In the genomic region with DNA sequence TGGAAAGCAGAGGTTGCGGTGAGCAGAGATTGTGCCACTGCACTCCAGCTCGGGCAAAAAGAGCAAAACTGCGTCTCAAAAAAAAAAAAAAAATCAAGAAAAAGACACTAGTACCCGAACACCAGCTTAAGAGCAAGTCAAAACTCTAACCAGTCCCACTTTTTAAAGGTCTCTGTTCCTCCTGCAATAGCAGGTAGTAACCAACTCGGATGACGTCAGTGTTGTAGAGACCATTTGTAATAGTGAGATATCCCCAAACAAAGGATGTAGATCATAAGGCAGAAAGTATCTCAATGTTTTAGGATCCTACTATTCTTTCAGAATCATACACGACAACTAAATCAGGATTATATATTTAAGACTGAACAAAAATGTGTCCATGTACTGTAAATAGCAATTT, we compare ENCODE assay signal across 10 cellular contexts. TPM values are rescaled to one million over a fixed set of nuclear protein-coding genes. Genes with fewer than 3 reads are reported as not detected.
A peak's percentile ranks its signal among the peaks of the same experiment; 100 is the strongest.
DNase-seq lines count a peak whose midpoint lies in the region; ATAC-seq and TF ChIP-seq lines count a peak whose summit lies in the region.
"Had no signal": no experiment of that assay in that cellular context is flagged by ENCODE, and none has a peak within 500 bp of the region (broad histone marks: within the 10 kb centered on the region; RNA-seq: fewer than 3 reads in every experiment).

No MANE protein-coding gene starts in this region.

- H3K9me3 Mint-ChIP-seq in WTC11: no peaks in the 10 kb centered on the region

- no peak overlapping the region for H3K4ac ChIP-seq in IMR-90 (ENCODE audit: low read depth, low read length)

- no peak overlapping the region for H3K18ac ChIP-seq in IMR-90 (ENCODE audit: low read depth, low read length)

- 0 out of 2 replicates have a peak overlapping the region, but pooled peaks have one; percentile 44 for H3K14ac ChIP-seq in IMR-90 (replicated peaks; ENCODE audit: low read depth, low read length)

- no peak overlapping the region for H4K91ac ChIP-seq in IMR-90 (ENCODE audit: insufficient read depth, low read depth, low read length)

- TF ChIP-seq EP300 in ovary (IDR thresholded peaks at IDR 0.05): no peak

- peak overlapping the region; percentile 83 for H3K4me2 ChIP-seq in IMR-90 (ENCODE audit: low read depth, low read length)

- no peak overlapping the region for H2BK15ac ChIP-seq in IMR-90 (ENCODE audit: low read depth, low read length)

- H3K4me1 ChIP-seq in IMR-90 (ENCODE audit: control insufficient read depth, insufficient read depth, low read length) (0 out of 2 replicates have a peak, but pooled peaks cover 1% of the 10 kb centered on the region), ovary (ENCODE audit: insufficient read depth) (peaks cover 1% of the 10 kb centered on the region)

- no peak overlapping the region; the same call in 1 of the 2 replicates for H3K9ac ChIP-seq in IMR-90 (ENCODE audit: low read depth, low read length)

- TF ChIP-seq POLR2A in IMR-90 (IDR thresholded peaks at IDR 0.05; ENCODE audit: low read depth, low read length): no peak
- no peak for TF ChIP-seq POLR2A in ovary (IDR thresholded peaks at IDR 0.05)

- H2AFZ ChIP-seq in IMR-90 (replicated peaks; ENCODE audit: low read length, poor library complexity): no peak overlapping the region

- H3K27me3 Mint-ChIP-seq in WTC11 (ENCODE audit: low read depth): peaks cover 3% of the 10 kb centered on the region; the same call in 1 of the 2 replicates

- DNase-seq in COR-L47 (lab: John Stamatoyannopoulos, UW): peak; percentile 51
- DNase-seq in IMR-90: peak; percentile 52
- no peak for DNase-seq in WTC11 (ENCODE audit: low spot score)
- no peak for DNase-seq in kidney epithelial cell (ENCODE audit: low read depth)
- DNase-seq in nucleus accumbens (lab: John Stamatoyannopoulos, UW): no peak
- DNase-seq in SW 1271 (lab: John Stamatoyannopoulos, UW): no peak
- DNase-seq in ovary: no peak
- DNase-seq: stomach had no signal

- H3K27ac ChIP-seq in IMR-90 (ENCODE audit: insufficient read depth, low read length): no peak overlapping the region
- H3K27ac ChIP-seq in ovary: no peak overlapping the region
- H3K27ac ChIP-seq: prostate gland, stomach had no signal

- H3K4me1 Mint-ChIP-seq in WTC11: peaks cover 43% of the 10 kb centered on the region

- H3K36me3 Mint-ChIP-seq in WTC11: peaks cover 30% of the 10 kb centered on the region

- no peaks in the 10 kb centered on the region for H3K9me3 ChIP-seq in IMR-90 (ENCODE audit: control insufficient read depth, insufficient read depth, low read length)
- H3K9me3 ChIP-seq in ovary: no peaks in the 10 kb centered on the region
- H3K9me3 ChIP-seq: prostate gland, stomach had no signal

- peaks cover 6% of the 10 kb centered on the region; the same call in 1 of the 2 replicates for H3K9me1 ChIP-seq in IMR-90 (ENCODE audit: insufficient read depth, low read length)

- CTCF ChIA-PET in IMR-90 (lab: Yijun Ruan, JAX): no interaction called here
- CTCF ChIA-PET in WTC11 (lab: Charles Lee): interaction anchor here (1.5 kb wide), 1 partner anchor 21 kb away, joined by 3 read pairs; a partner anchor contains a TSS

- dilution Hi-C loops in IMR-90 (cut with HindIII; ENCODE audit: low sequenced_read_pairs, unreplicated experiment): no loop called here

- H2BK5ac ChIP-seq in IMR-90 (ENCODE audit: low read depth, low read length, poor library complexity, severe bottlenecking): no peak overlapping the region

- peak overlapping the region; percentile 97 for H3K4me3 Mint-ChIP-seq in WTC11

- intact Hi-C loops in IMR-90 (cut with micrococcal nuclease): loop anchor here (2.0 kb wide), 1 partner anchor 13 kb away; no protein-coding TSS in a partner anchor
- intact Hi-C loops in ovary (cut with DNase I): no loop called here

- H2AK9ac ChIP-seq in IMR-90 (replicated peaks; ENCODE audit: low read depth, low read length, poor library complexity): no peak overlapping the region

- H3K4me3 ChIP-seq in IMR-90 (ENCODE audit: insufficient read depth, low read depth, low read length) (no peak overlapping the region), kidney epithelial cell (ENCODE audit: low read depth, low read length) (peak overlapping the region; percentile 72), ovary (no peak overlapping the region)
- H3K4me3 ChIP-seq: prostate gland had no signal

- H3K56ac ChIP-seq in IMR-90 (ENCODE audit: extremely low read depth, insufficient read depth, low read length): no peak overlapping the region

- H3K79me1 ChIP-seq in IMR-90 (ENCODE audit: low read depth in 1 of 2, low read length in 2 of 2): peaks cover 21 to 46% of the 10 kb centered on the region in 2 experiments

- BruUV-seq in IMR-90 (replicated peaks; lab: Mats Ljungman, UMichigan): no TSS peak

- H4K20me1 ChIP-seq in IMR-90 (ENCODE audit: insufficient read depth, low read length): peaks cover 23% of the 10 kb centered on the region

- H3K23ac ChIP-seq in IMR-90 (ENCODE audit: low read depth, low read length): peak overlapping the region; percentile 53; the same call in 1 of the 2 replicates

- no peak overlapping the region for H4K8ac ChIP-seq in IMR-90 (ENCODE audit: low read depth in 2 of 2, low read length in 2 of 2)

- H3K36me3 ChIP-seq in IMR-90 (ENCODE audit: control insufficient read depth, insufficient read depth, low read length): peaks cover 14% of the 10 kb centered on the region
- no peaks in the 10 kb centered on the region for H3K36me3 ChIP-seq in kidney epithelial cell (ENCODE audit: control insufficient read depth, insufficient read depth, low read length)
- H3K36me3 ChIP-seq in ovary: no peaks in the 10 kb centered on the region

- H3K27me3 ChIP-seq in IMR-90 (ENCODE audit: control insufficient read depth, insufficient read depth, low read length) (no peaks in the 10 kb centered on the region), kidney epithelial cell (ENCODE audit: control insufficient read depth, insufficient read depth, low read length) (no peaks in the 10 kb centered on the region), ovary (no peaks in the 10 kb centered on the region)
- H3K27me3 ChIP-seq: stomach had no signal

- H3K27ac Mint-ChIP-seq in WTC11: peak overlapping the region; percentile 90

- no peak for ATAC-seq in IMR-90 (ENCODE audit: low read depth)
- no peak for ATAC-seq in WTC11
- no peak for ATAC-seq in HG03521 (IDR thresholded peaks at IDR 0.05; ENCODE audit: unreplicated experiment)

- no peak overlapping the region for H4K5ac ChIP-seq in IMR-90 (ENCODE audit: low read depth, low read length)

- TF ChIP-seq CTCF in IMR-90 (conservative IDR thresholded peaks at IDR 0.05; ENCODE audit: low read depth, low read length) (no peak), WTC11 (IDR thresholded peaks at IDR 0.05) (no peak), kidney epithelial cell (IDR thresholded peaks at IDR 0.05; ENCODE audit: insufficient read depth, low read length, poor library complexity, severe bottlenecking) (no peak), ovary (IDR thresholded peaks at IDR 0.05) (no peak)

- H2BK120ac ChIP-seq in IMR-90 (ENCODE audit: low read depth, low read length): no peak overlapping the region

- no peak overlapping the region for H2BK20ac ChIP-seq in IMR-90 (ENCODE audit: low read depth, low read length)

- in situ Hi-C loops in IMR-90 (cut with MboI; ENCODE audit: low sequenced_read_pairs): no loop called here

- no peak overlapping the region for H2AK5ac ChIP-seq in IMR-90 (ENCODE audit: low read depth, low read length)

- WGBS in IMR-90 (ENCODE audit: extremely low coverage in 2 of 2, insufficient read length in 1 of 2), 2 experiments: 83% methylated on average over 2 of the region's 7 CpGs; no CpG with 5 or more reads in 1 of the 2 experiments
- WGBS in ovary, 3 donors: 89 to 92% (median 92%) methylated on average over 7 of the region's 7 CpGs

- TF ChIP-seq RAD21 in IMR-90 (IDR thresholded peaks at IDR 0.05; ENCODE audit: low read length): no peak

- POLR2A ChIA-PET in IMR-90 (lab: Charles Lee; ENCODE audit: unreplicated experiment) (interaction anchor here (0.6 kb wide), 1 partner anchor 36 kb away, joined by 4 read pairs; no protein-coding TSS in a partner anchor), WTC11 (lab: Charles Lee) (interaction anchor here (0.7 kb wide), 1 partner anchor 21 kb away, joined by 3 read pairs; no protein-coding TSS in a partner anchor)

RNA-seq across cellular contexts. Expression of a gene that starts 2.4 kb away (rescaled TPM):
- total RNA-seq in IMR-90 (2012; rRNA removed) (118 and 127 TPM in 2 replicates), WTC11 (2021) (289 to 341 TPM (median 300 TPM) in 3 replicates), kidney epithelial cell (453 and 466 TPM in 2 replicates), ovary (10 to 100 TPM; 12.9 to 46.4 (median 20.2) TPM)
- polyA plus RNA-seq in IMR-90 (2012; rRNA removed) (236 and 272 TPM in 2 replicates), ovary (10 to 100 TPM; 20.0 to 54.5 TPM)
- 333 and 450 TPM in 2 replicates for polyA plus RNA-seq in IMR-90 (2012; cell fraction: cytosol; rRNA removed)
- polyA plus RNA-seq in IMR-90 (2012; cell fraction: nucleus; rRNA removed; ENCODE audit: low replicate concordance): 92.9 and 111 TPM in 2 replicates

RNA-seq across cellular contexts. Expression of a gene that starts 20.4 kb away (rescaled TPM):
- total RNA-seq in IMR-90 (2012; rRNA removed) (23.1 and 24.0 TPM in 2 replicates), WTC11 (2021) (91.0 to 102 TPM (median 96.9 TPM) in 3 replicates), kidney epithelial cell (107 and 114 TPM in 2 replicates), ovary (100 to 1,000 TPM in 2 of 7 donors, 10 to 100 TPM in 5; 51.3 to 118 (median 65.9) TPM)
- polyA plus RNA-seq in IMR-90 (2012; rRNA removed) (44.6 and 62.1 TPM in 2 replicates), ovary (10 to 100 TPM; 10.0 to 72.9 TPM)
- polyA plus RNA-seq in IMR-90 (2012; cell fraction: cytosol; rRNA removed): 36.7 and 49.9 TPM in 2 replicates
- 78.2 and 163 TPM in 2 replicates for polyA plus RNA-seq in IMR-90 (2012; cell fraction: nucleus; rRNA removed; ENCODE audit: low replicate concordance)

RNA-seq across cellular contexts. Expression of a gene that starts 30.9 kb away (rescaled TPM):
- total RNA-seq in IMR-90 (2012; rRNA removed) (71.3 and 133 TPM in 2 replicates), WTC11 (2021) (650 to 764 TPM (median 757 TPM) in 3 replicates), kidney epithelial cell (61.9 and 76.0 TPM in 2 replicates), ovary (100 to 1,000 TPM in 5 of 7 donors, 10 to 100 TPM in 2; 75.7 to 504 (median 395) TPM)
- polyA plus RNA-seq in IMR-90 (2012; rRNA removed) (75.5 and 83.7 TPM in 2 replicates), ovary (100 to 1,000 TPM; 120 to 497 TPM)
- 40.3 and 59.1 TPM in 2 replicates for polyA plus RNA-seq in IMR-90 (2012; cell fraction: cytosol; rRNA removed)
- 7.6 and 30.4 TPM in 2 replicates for polyA plus RNA-seq in IMR-90 (2012; cell fraction: nucleus; rRNA removed; ENCODE audit: low replicate concordance)

RNA-seq across cellular contexts. Expression of a gene that starts 42.1 kb away (rescaled TPM):
- 1.7 and 1.8 TPM in 2 replicates for total RNA-seq in IMR-90 (2012; rRNA removed)
- polyA plus RNA-seq in IMR-90 (2012; rRNA removed): 6.9 and 7.3 TPM in 2 replicates
- polyA plus RNA-seq in IMR-90 (2012; cell fraction: cytosol; rRNA removed): 7.1 and 7.3 TPM in 2 replicates
- polyA plus RNA-seq in IMR-90 (2012; cell fraction: nucleus; rRNA removed; ENCODE audit: low replicate concordance): 4.8 and 7.7 TPM in 2 replicates
- 13.2 to 15.9 TPM (median 14.8 TPM) in 3 replicates for total RNA-seq in WTC11 (2021)
- total RNA-seq in kidney epithelial cell: 7.9 and 8.0 TPM in 2 replicates
- 1 to 10 TPM; 4.6 to 8.5 (median 5.1) TPM for total RNA-seq in ovary
- 10 to 100 TPM in 1 of 2 donors, 1 to 10 TPM in 1; 5.7 to 10.5 TPM for polyA plus RNA-seq in ovary

RNA-seq across cellular contexts. Expression of a gene that starts 53.6 kb away (rescaled TPM):
- total RNA-seq in IMR-90 (2012; rRNA removed): 26.7 and 29.4 TPM in 2 replicates
- 54.4 and 59.3 TPM in 2 replicates for polyA plus RNA-seq in IMR-90 (2012; rRNA removed)
- polyA plus RNA-seq in IMR-90 (2012; cell fraction: cytosol; rRNA removed): 43.9 and 54.4 TPM in 2 replicates
- polyA plus RNA-seq in IMR-90 (2012; cell fraction: nucleus; rRNA removed; ENCODE audit: low replicate concordance): 198 and 233 TPM in 2 replicates
- 89.7 to 109 TPM (median 95.1 TPM) in 3 replicates for total RNA-seq in WTC11 (2021)
- total RNA-seq in kidney epithelial cell: 33.1 and 37.2 TPM in 2 replicates
- total RNA-seq in ovary: 10 to 100 TPM; 23.4 to 82.2 (median 55.1) TPM
- 10 to 100 TPM; 38.1 to 41.1 TPM for polyA plus RNA-seq in ovary

Comparison
In these comparisons a context has a peak if more than half of its experiments do, and no peak if none do; other contexts are left out.
1. DNase-seq: peak in COR-L47 (single experiment) and IMR-90 (single experiment); none in WTC11 (single experiment), kidney epithelial cell (single experiment), nucleus accumbens (0 of 56), SW 1271 (0 of 2) and ovary (0 of 5).